Comparison of ENCODE assay signal across 31 cellular contexts in genomic region chrX:2596050-2596449, GRCh38.
"Had no signal": no experiment of that assay in that cellular context is flagged by ENCODE, and none has a peak within 500 bp of the region (broad histone marks: within the 10 kb centered on the region; RNA-seq: fewer than 3 reads in every experiment).

No MANE protein-coding gene starts in this region.

- H3K27me3 ChIP-seq: ascending aorta, cardiac muscle cell, colonic mucosa, MG63, Peyer's patch, SJSA1 had no signal

- DNase-seq: activated CD4-positive, alpha-beta T cell treated with anti-CD3 and anti-CD28 coated beads for 36 hours; activated CD4-positive, alpha-beta T cell treated with anti-CD3 and anti-CD28 coated beads, Interleukin-2, amount 10 ng/mL, durations not matched to agents 7 days and 5 days; activated CD4-positive, alpha-beta T cell treated with anti-CD3 and anti-CD28 coated beads, Interleukin-2, amount 50 U/mL, for 48 hours; activated CD8-positive, alpha-beta T cell treated with anti-CD3 and anti-CD28 coated beads, Interleukin-2, amount 10 ng/mL, durations not matched to agents 7 days and 5 days; activated gamma-delta T cell; activated naive CD4-positive, alpha-beta T cell treated with Interleukin-2 at 50 U/mL for 16 hours; activated naive CD8-positive, alpha-beta T cell treated with anti-CD3 and anti-CD28 coated beads, Interleukin-2, amount 10 ng/mL, durations not matched to agents 7 days and 5 days; activated T-cell treated with anti-CD3 and anti-CD28 coated beads, Interleukin-2, amount 50 U/mL, for 24 hours; amygdala; colonic mucosa; MG63; NCI-H1048; NCI-H1105 treated with DMSO at 0.1 percent for 48 hours; NCI-H1436; NCI-H1694; NCI-H1930; NCI-H2081 treated with DMSO at 0.1 percent for 48 hours; NCI-H226; NCI-H446 treated with DMSO at 0.1 percent for 48 hours; NCI-H524; NCI-H69; Peyer's patch; RPMI8226; SHP77 treated with DMSO at 0.1 percent for 48 hours; SW 1271; T1000 had no signal

- H3K4me3 ChIP-seq: ascending aorta, cardiac muscle cell, colonic mucosa, MG63, Peyer's patch, SJSA1 had no signal

- H3K9me3 ChIP-seq: ascending aorta, colonic mucosa, MG63, Peyer's patch, SJSA1 had no signal

- H3K36me3 ChIP-seq: cardiac muscle cell, colonic mucosa, SJSA1 had no signal

- H3K4me1 ChIP-seq: ascending aorta, colonic mucosa, Peyer's patch had no signal

- ATAC-seq: activated CD4-positive, alpha-beta T cell treated with anti-CD3 and anti-CD28 coated beads for 36 hours; activated CD4-positive, CD25-positive, alpha-beta regulatory T cell treated with anti-CD3 and anti-CD28 coated beads, Interleukin-2, amount 50 U/mL, for 24 hours; activated CD8-positive, alpha-beta T cell treated with anti-CD3 and anti-CD28 coated beads, Interleukin-2, amount 10 ng/mL, durations not matched to agents 7 days and 5 days; WTC11 had no signal

- H3K27ac ChIP-seq: ascending aorta, cardiac muscle cell, colonic mucosa, Peyer's patch, SJSA1 had no signal
